In the genomic region with DNA sequence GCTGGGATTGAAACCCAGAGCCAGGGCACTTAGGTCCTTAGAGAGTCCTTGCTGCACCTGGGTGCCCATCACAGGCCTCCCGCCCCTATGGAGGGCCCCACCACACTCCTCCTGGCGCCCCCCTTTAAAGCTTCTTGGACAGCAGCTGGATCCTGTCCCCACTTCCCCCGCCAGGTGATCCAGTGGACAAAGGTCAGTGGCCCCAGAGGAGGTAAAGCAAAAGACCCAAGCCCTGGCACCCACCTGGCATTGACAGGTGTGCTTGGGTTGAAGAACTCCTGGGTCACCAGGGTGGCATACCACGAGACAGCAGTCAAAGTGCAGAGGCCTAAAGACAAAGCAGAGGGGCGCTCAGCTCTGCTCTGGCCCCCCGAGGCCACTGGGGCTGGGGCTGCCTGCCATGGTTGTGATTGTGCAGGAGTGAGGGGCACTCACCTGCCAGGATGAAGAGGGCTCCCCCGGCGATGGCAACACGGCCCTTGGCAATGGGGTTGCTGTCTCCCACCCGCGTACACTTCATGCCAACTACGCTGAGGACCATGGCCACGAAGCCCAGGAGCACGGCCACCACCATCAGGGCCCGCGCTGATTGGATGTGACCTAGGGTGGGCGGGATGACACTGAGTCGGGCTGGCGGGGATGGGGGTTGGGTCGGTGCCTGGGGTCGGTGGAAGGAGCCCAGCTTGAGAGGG, we compare ENCODE assay signal across 1 cellular context.
TF ChIP-seq lines count a peak whose summit lies in the region.

No MANE protein-coding gene starts in this region.

TF ChIP-seq in HepG2, 621 proteins besides CTCF, POLR2A, EP300 and RAD21:
- TF ChIP-seq HNRNPL (IDR thresholded peaks at IDR 0.05; ENCODE audit: low read depth, low read length) (0 out of 2 replicates have a peak, but pooled peaks have one; percentile 26), ZNF549 (CRISPR knock-in tag; IDR thresholded peaks at IDR 0.05) (no peak)
